ENCODE assay signal across 2 cellular contexts in the genomic region with DNA sequence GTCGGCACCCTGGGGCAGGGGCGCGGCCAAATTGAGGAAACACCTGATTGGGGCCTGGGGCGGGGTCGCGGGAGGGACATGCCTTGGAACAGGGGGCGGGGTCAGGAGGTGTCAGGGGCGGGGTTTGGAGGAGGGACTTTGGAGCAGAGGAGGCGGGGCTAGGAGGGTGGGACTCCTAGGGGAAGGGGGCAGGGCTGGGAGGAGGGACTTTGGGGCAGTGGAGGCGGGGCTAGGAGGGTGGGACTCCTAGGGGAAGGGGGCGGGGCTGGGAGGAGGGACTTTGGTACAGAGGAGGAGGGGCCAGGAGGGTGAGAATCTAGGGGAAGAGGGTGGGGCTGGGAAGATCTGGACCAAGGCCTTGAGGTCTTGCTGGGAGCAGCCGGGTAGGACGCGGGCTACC.
TF ChIP-seq lines count a peak whose summit lies in the region.

No MANE protein-coding gene starts in this region.

TF ChIP-seq in IMR-90, 13 proteins besides CTCF, POLR2A, EP300 and RAD21:
- TF ChIP-seq NFE2L2 (IDR thresholded peaks at IDR 0.05; ENCODE audit: low read depth, low read length): no peak
- TF ChIP-seq BHLHE40 (IDR thresholded peaks at IDR 0.05; ENCODE audit: low read depth, low read length): no peak
- TF ChIP-seq RCOR1 (IDR thresholded peaks at IDR 0.05; ENCODE audit: insufficient replicate concordance, low read length): no peak
- no peak for TF ChIP-seq RFX5 (IDR thresholded peaks at IDR 0.05; ENCODE audit: low read depth, low read length)
- TF ChIP-seq SMC3 (IDR thresholded peaks at IDR 0.05; ENCODE audit: low read depth, low read length): no peak

TF ChIP-seq in WTC11, 78 proteins besides CTCF, POLR2A, EP300 and RAD21:
- TF ChIP-seq TEAD4 (CRISPR knock-in tag; IDR thresholded peaks at IDR 0.05) (no peak), ZNF121 (CRISPR knock-in tag; IDR thresholded peaks at IDR 0.05) (no peak), ZNF396 (CRISPR knock-in tag; IDR thresholded peaks at IDR 0.05; ENCODE audit: borderline replicate concordance) (no peak), STAT6 (CRISPR knock-in tag; conservative IDR thresholded peaks at IDR 0.05; ENCODE audit: low read depth) (no peak), PRDM15 (CRISPR knock-in tag; IDR thresholded peaks at IDR 0.05) (no peak), NFYB (CRISPR knock-in tag; conservative IDR thresholded peaks at IDR 0.05; ENCODE audit: low read depth) (no peak)
